18 cellular contexts compared by ENCODE assay signal in the genomic region with DNA sequence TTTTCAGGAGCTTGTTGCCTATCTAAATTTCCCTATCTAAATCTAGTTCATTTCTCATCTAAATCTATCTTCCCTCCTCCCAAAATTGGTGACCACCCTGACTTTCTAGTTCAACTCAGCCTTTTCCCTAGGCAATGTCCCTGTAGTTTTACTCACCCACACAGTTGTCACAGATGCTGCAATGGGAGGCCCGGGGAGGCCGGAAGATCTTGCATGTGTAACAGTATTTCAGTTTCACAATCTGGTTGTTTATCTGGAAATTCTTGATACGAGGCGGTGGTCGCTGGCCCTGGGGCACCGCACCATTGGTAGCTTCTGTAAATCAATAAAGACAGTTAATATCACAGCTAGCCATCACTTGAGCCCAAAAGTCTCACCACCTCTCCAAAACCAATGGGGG. TPM values are rescaled to one million over a fixed set of nuclear protein-coding genes. Genes with fewer than 3 reads are reported as not detected.
A peak's percentile ranks its signal among the peaks of the same experiment; 100 is the strongest.
DNase-seq lines count a peak whose midpoint lies in the region; ATAC-seq and TF ChIP-seq lines count a peak whose summit lies in the region.
"Had no signal": no experiment of that assay in that cellular context is flagged by ENCODE, and none has a peak within 500 bp of the region (broad histone marks: within the 10 kb centered on the region; RNA-seq: fewer than 3 reads in every experiment).

No MANE protein-coding gene starts in this region.

- peak; percentile 30 for TF ChIP-seq CTCF in natural killer cell (IDR thresholded peaks at IDR 0.05)
- peak; percentile 15; the same call in 1 of the 2 replicates for TF ChIP-seq CTCF in VCaP (conservative IDR thresholded peaks at IDR 0.05)
- TF ChIP-seq CTCF in neural crest cell (conservative IDR thresholded peaks at IDR 0.05): peak; percentile 10

- intact Hi-C loops in natural killer cell (cut with micrococcal nuclease): loop anchor here (1.0 to 2.0 kb wide), 5 partner anchors 67 to 216 kb away; no protein-coding TSS in a partner anchor

- H3K27ac Mint-ChIP-seq in natural killer cell (no peak overlapping the region), neural crest cell (ENCODE audit: unreplicated experiment) (peak overlapping the region; percentile 43)
- H3K27ac Mint-ChIP-seq in natural killer cell treated with Interleukin-12 subunit alpha and Interleukin-12 subunit beta and Interleukin-15 and Interleukin-18, amount 100 ng/mL, for 72 hours: no peak overlapping the region
- H3K27ac Mint-ChIP-seq: stimulated activated memory B cell treated with anti-CD40 and anti-IgM and Interleukin-4, amounts not matched to agents 10 μg/mL and 1 μg/mL and 100 μg/mL, for 72 hours had no signal

- H3K27me3 Mint-ChIP-seq in natural killer cell (ENCODE audit: low read depth in 2 of 2): peaks cover 0 to under 1% of the 10 kb centered on the region in 2 donors
- peaks cover 0 to 3% of the 10 kb centered on the region in 2 donors for H3K27me3 Mint-ChIP-seq in natural killer cell treated with Interleukin-12 subunit alpha and Interleukin-12 subunit beta and Interleukin-15 and Interleukin-18, amount 100 ng/mL, for 72 hours
- H3K27me3 Mint-ChIP-seq in neural crest cell (ENCODE audit: low read depth): no peaks in the 10 kb centered on the region
- H3K27me3 Mint-ChIP-seq: stimulated activated memory B cell treated with anti-CD40 and anti-IgM and Interleukin-4, amounts not matched to agents 10 μg/mL and 1 μg/mL and 100 μg/mL, for 72 hours had no signal

- H3K9me3 Mint-ChIP-seq in natural killer cell: no peaks in the 10 kb centered on the region
- H3K9me3 Mint-ChIP-seq in natural killer cell treated with Interleukin-12 subunit alpha and Interleukin-12 subunit beta and Interleukin-15 and Interleukin-18, amount 100 ng/mL, for 72 hours: no peaks in the 10 kb centered on the region
- H3K9me3 Mint-ChIP-seq in neural crest cell: peaks cover 3% of the 10 kb centered on the region
- H3K9me3 Mint-ChIP-seq: stimulated activated memory B cell treated with anti-CD40 and anti-IgM and Interleukin-4, amounts not matched to agents 10 μg/mL and 1 μg/mL and 100 μg/mL, for 72 hours had no signal

- no peak for DNase-seq in natural killer cell
- no peak for DNase-seq in natural killer cell treated with Interleukin-12 subunit alpha and Interleukin-12 subunit beta and Interleukin-15 and Interleukin-18, amount 100 ng/mL, for 72 hours (ENCODE audit: low spot score)
- no peak for DNase-seq in neural crest cell (ENCODE audit: low read depth, low spot score)
- no peak for DNase-seq in SIG-M5 (lab: John Stamatoyannopoulos, UW)
- no peak for DNase-seq in mesenteric fat pad (ENCODE audit: low spot score)
- DNase-seq in NCI-H748 (lab: John Stamatoyannopoulos, UW; ENCODE audit: unreplicated experiment): no peak
- DNase-seq: cortex of kidney; DMS79 treated with DMSO at 0.1 percent for 48 hours; NCI-H1092; NK-92 treated with Interleukin-12 subunit alpha and Interleukin-12 subunit beta, amount 100 ng/mL, for 24 hours; sigmoid colon had no signal

- no peak overlapping the region for H3K4me3 Mint-ChIP-seq in natural killer cell
- H3K4me3 Mint-ChIP-seq in natural killer cell treated with Interleukin-12 subunit alpha and Interleukin-12 subunit beta and Interleukin-15 and Interleukin-18, amount 100 ng/mL, for 72 hours: no peak overlapping the region
- no peak overlapping the region for H3K4me3 Mint-ChIP-seq in neural crest cell
- H3K4me3 Mint-ChIP-seq: stimulated activated memory B cell treated with anti-CD40 and anti-IgM and Interleukin-4, amounts not matched to agents 10 μg/mL and 1 μg/mL and 100 μg/mL, for 72 hours had no signal

- H3K4me1 Mint-ChIP-seq in natural killer cell: no peaks in the 10 kb centered on the region
- H3K4me1 Mint-ChIP-seq in natural killer cell treated with Interleukin-12 subunit alpha and Interleukin-12 subunit beta and Interleukin-15 and Interleukin-18, amount 100 ng/mL, for 72 hours (ENCODE audit: low read depth in 2 of 2): no peaks in the 10 kb centered on the region
- no peaks in the 10 kb centered on the region for H3K4me1 Mint-ChIP-seq in neural crest cell

- H3K27ac ChIP-seq in VCaP: no peak overlapping the region
- H3K27ac ChIP-seq: sigmoid colon, vagina had no signal

- ATAC-seq in natural killer cell (no peak), GM19043 (IDR thresholded peaks at IDR 0.05; ENCODE audit: low read depth, unreplicated experiment) (peak; percentile 21)
- no peak for ATAC-seq in natural killer cell treated with Interleukin-12 subunit alpha and Interleukin-12 subunit beta and Interleukin-15 and Interleukin-18, amount 100 ng/mL, for 72 hours
- ATAC-seq: heart right ventricle had no signal

- H3K36me3 Mint-ChIP-seq in natural killer cell: no peaks in the 10 kb centered on the region
- H3K36me3 Mint-ChIP-seq in natural killer cell treated with Interleukin-12 subunit alpha and Interleukin-12 subunit beta and Interleukin-15 and Interleukin-18, amount 100 ng/mL, for 72 hours: no peaks in the 10 kb centered on the region
- H3K36me3 Mint-ChIP-seq in neural crest cell (ENCODE audit: low read depth): peaks cover 13% of the 10 kb centered on the region

RNA-seq across cellular contexts. Expression of a gene that starts 20.2 kb away (rescaled TPM):
- 1 to 10 TPM; 1.0 to 3.0 (median 2.1) TPM for total RNA-seq in natural killer cell
- 10 to 100 TPM; 10.3 to 11.1 TPM for total RNA-seq in natural killer cell treated with Interleukin-12 subunit alpha and Interleukin-12 subunit beta and Interleukin-15 and Interleukin-18, amount 100 ng/mL, for 72 hours
- 25.0 and 27.9 TPM in 2 replicates for total RNA-seq in neural crest cell
- total RNA-seq in mesenteric fat pad: 71.1 TPM

RNA-seq across cellular contexts. Expression of a gene that starts 43.8 kb away (rescaled TPM):
- total RNA-seq in natural killer cell (100 to 1,000 TPM; 356 to 403 (median 392) TPM), neural crest cell (not detected in 2 replicates), mesenteric fat pad (24.3 TPM)
- total RNA-seq in natural killer cell treated with Interleukin-12 subunit alpha and Interleukin-12 subunit beta and Interleukin-15 and Interleukin-18, amount 100 ng/mL, for 72 hours: 100 to 1,000 TPM; 243 to 317 TPM
- total RNA-seq: HepG2, SK-MEL-5 had no signal

Comparison
In these comparisons a context has a peak if more than half of its experiments do, and no peak if none do; other contexts are left out.
1. RNA of a gene that starts 43.8 kb away (total RNA-seq): 356 to 403 TPM in natural killer cell, 243 to 317 TPM in natural killer cell treated with Interleukin-12 subunit alpha and Interleukin-12 subunit beta and Interleukin-15 and Interleukin-18, amount 100 ng/mL, for 72 hours and 24.3 TPM in mesenteric fat pad (single experiment); not detected in neural crest cell; every median in the first group is over 10 times any median in the second.
2. Peak in every context shown above with its lines, with median percentiles within 50 percentile points of each other: CTCF ChIP-seq.